In the genomic region with DNA sequence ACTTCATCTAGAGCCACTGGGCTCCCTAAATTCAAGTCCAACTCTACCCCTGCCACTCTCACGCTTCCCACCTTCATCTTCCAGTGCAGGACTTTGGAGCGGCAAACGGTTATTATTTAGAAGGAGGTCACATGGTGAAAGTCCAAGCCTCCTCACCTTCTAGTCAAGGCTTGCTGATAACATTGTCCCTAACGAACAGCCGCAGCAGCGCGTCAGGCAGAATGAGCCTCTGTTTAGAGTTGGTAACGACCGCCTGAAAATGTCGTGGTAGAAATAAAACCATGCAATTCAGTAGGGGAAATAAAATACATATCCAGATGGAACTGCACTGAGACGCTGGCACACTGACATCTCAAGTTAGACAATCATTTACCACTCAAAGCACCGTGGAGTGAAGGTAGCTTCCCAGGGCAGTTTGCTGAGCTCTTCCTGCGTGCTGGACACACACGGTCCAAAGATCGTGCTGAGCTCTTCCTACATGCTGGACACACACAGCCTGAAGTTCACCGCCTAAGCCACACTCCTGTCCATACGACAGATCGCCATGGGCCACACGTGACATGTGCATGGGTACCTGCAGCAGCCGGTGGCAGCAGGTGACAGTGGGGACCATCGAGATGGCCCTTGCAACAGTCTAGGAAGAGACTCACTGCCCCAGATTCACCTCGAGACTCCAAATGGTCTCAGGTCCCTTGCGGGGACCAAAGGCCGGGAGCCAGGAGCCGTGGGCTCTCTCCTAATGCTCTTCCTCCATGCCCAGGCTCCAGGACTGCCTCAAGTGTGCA, we compare ENCODE assay signal across 1 cellular context.
TF ChIP-seq lines count a peak whose summit lies in the region.

No MANE protein-coding gene starts in this region.

TF ChIP-seq in HepG2, 621 proteins besides CTCF, POLR2A, EP300 and RAD21 (continued from another document):
- TF ChIP-seq, protein P1, sequence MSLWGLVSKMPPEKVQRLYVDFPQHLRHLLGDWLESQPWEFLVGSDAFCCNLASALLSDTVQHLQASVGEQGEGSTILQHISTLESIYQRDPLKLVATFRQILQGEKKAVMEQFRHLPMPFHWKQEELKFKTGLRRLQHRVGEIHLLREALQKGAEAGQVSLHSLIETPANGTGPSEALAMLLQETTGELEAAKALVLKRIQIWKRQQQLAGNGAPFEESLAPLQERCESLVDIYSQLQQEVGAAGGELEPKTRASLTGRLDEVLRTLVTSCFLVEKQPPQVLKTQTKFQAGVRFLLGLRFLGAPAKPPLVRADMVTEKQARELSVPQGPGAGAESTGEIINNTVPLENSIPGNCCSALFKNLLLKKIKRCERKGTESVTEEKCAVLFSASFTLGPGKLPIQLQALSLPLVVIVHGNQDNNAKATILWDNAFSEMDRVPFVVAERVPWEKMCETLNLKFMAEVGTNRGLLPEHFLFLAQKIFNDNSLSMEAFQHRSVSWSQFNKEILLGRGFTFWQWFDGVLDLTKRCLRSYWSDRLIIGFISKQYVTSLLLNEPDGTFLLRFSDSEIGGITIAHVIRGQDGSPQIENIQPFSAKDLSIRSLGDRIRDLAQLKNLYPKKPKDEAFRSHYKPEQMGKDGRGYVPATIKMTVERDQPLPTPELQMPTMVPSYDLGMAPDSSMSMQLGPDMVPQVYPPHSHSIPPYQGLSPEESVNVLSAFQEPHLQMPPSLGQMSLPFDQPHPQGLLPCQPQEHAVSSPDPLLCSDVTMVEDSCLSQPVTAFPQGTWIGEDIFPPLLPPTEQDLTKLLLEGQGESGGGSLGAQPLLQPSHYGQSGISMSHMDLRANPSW (CRISPR knock-in tag; IDR thresholded peaks at IDR 0.05; ENCODE audit: borderline replicate concordance), result no peak
- no peak for TF ChIP-seq ZNF557 (CRISPR knock-in tag; IDR thresholded peaks at IDR 0.05)
- peak; percentile 54 for TF ChIP-seq POLR2AphosphoS5 (IDR thresholded peaks at IDR 0.05; ENCODE audit: low read depth, low read length)
- TF ChIP-seq, protein P2, sequence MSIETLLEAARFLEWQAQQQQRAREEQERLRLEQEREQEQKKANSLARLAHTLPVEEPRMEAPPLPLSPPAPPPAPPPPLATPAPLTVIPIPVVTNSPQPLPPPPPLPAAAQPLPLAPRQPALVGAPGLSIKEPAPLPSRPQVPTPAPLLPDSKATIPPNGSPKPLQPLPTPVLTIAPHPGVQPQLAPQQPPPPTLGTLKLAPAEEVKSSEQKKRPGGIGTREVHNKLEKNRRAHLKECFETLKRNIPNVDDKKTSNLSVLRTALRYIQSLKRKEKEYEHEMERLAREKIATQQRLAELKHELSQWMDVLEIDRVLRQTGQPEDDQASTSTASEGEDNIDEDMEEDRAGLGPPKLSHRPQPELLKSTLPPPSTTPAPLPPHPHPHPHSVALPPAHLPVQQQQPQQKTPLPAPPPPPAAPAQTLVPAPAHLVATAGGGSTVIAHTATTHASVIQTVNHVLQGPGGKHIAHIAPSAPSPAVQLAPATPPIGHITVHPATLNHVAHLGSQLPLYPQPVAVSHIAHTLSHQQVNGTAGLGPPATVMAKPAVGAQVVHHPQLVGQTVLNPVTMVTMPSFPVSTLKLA (IDR thresholded peaks at IDR 0.05), result peak; percentile 77
- TF ChIP-seq RELA (CRISPR knock-in tag; IDR thresholded peaks at IDR 0.05), result no peak
